ENCODE assay signal across 2 cellular contexts in genomic region chr2:110443305-110444005, GRCh38. TPM values are rescaled to one million over a fixed set of nuclear protein-coding genes. Genes with fewer than 3 reads are reported as not detected.
"Had no signal": no experiment of that assay in that cellular context is flagged by ENCODE, and none has a peak within 500 bp of the region (broad histone marks: within the 10 kb centered on the region; RNA-seq: fewer than 3 reads in every experiment).

No MANE protein-coding gene starts in this region.

RNA-seq across cellular contexts. Expression of gene LIMS4, which starts 29.2 kb away (rescaled TPM):
- total RNA-seq: GM23338, H1 had no signal
